Comparison of ENCODE assay signal across 8 cellular contexts in genomic region chr16:71883849-71884638, GRCh38.
DNase-seq lines count a peak whose midpoint lies in the region; ATAC-seq lines count a peak whose summit lies in the region.

TSS of gene ZNF821 (minus strand) at chr16:71884182. CDS start at chr16:71879946, 4,236 bp downstream.

- DNase-seq in AG20443 (ENCODE audit: low spot score) (peak; percentile 93), NCI-H748 (lab: John Stamatoyannopoulos, UW; ENCODE audit: unreplicated experiment) (peak; percentile 89), medulla oblongata (ENCODE audit: extremely low spot score) (peak; percentile 91)
- DNase-seq in activated CD8-positive, alpha-beta memory T cell treated with anti-CD3 and anti-CD28 coated beads for 1 hour (ENCODE audit: extremely low read depth in 1 of 2, low read depth in 1 of 2), result peak; percentile 46 to 59
- DNase-seq in effector memory CD4-positive, alpha-beta T cell, result peak; percentile 73 to 86 (median 77)
- peak; percentile 46 for DNase-seq in stimulated activated CD8-positive, alpha-beta memory T cell treated with anti-CD3 and anti-CD28 coated beads, Interleukin-12 subunit alpha, Interleukin-12 subunit beta, amount 100 ng/mL, for 24 hours (ENCODE audit: extremely low read depth)

- no peaks in the 10 kb centered on the region for H3K27me3 ChIP-seq in effector memory CD4-positive, alpha-beta T cell (replicated peaks; ENCODE audit: control insufficient read depth, insufficient read depth, low read length, poor library complexity, severe bottlenecking)

- H3K36me3 ChIP-seq in effector memory CD4-positive, alpha-beta T cell (ENCODE audit: control insufficient read depth, insufficient read depth, low read length), result no peaks in the 10 kb centered on the region

- ATAC-seq in GM19025 (IDR thresholded peaks at IDR 0.05; ENCODE audit: low read depth, unreplicated experiment), result peak; percentile 44
- peak; percentile 50 for ATAC-seq in HG03280 (IDR thresholded peaks at IDR 0.05; ENCODE audit: unreplicated experiment)

- H3K4me1 ChIP-seq in effector memory CD4-positive, alpha-beta T cell (ENCODE audit: control insufficient read depth, insufficient read depth, low read length, poor library complexity, severe bottlenecking), result peaks cover 22% of the 10 kb centered on the region

- no peaks in the 10 kb centered on the region for H3K9me3 ChIP-seq in effector memory CD4-positive, alpha-beta T cell (ENCODE audit: control insufficient read depth, low read length)

- H3K27ac ChIP-seq in effector memory CD4-positive, alpha-beta T cell (ENCODE audit: insufficient read depth, low read length, poor library complexity, severe bottlenecking), result peak within 1 kb of the TSS; percentile 91

- peak within 1 kb of the TSS; percentile 87 for H3K4me3 ChIP-seq in effector memory CD4-positive, alpha-beta T cell (ENCODE audit: insufficient read depth, low read depth, low read length, poor library complexity, severe bottlenecking)

Comparison
In these comparisons a context has a peak if more than half of its experiments do, and no peak if none do; other contexts are left out.
1. Peak in every context shown above with its lines: DNase-seq, ATAC-seq, H3K4me3 ChIP-seq and H3K27ac ChIP-seq.